In the genomic region with DNA sequence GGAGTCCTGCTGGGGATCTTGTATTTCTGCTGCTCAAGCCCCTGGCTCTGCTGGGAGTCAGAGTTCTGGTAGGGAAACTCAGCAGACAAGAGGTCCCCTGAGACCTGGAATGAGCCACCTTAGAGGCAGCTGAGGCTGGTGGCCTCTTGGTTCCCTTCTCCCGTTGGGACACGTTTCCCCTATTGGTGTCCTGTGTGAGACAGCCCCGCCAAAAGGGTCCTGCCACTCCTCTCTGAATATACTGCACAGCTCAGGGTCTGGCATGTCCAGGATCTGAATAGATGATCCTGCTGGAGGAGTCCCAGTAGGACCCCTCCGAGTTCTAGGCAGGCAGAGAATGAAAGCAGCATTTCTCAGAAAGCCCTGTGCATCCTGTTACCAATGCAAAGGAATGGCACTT, we compare ENCODE assay signal across 25 cellular contexts.
"Had no signal": no experiment of that assay in that cellular context is flagged by ENCODE, and none has a peak within 500 bp of the region (broad histone marks: within the 10 kb centered on the region; RNA-seq: fewer than 3 reads in every experiment).

No MANE protein-coding gene starts in this region.

- DNase-seq: colonic mucosa; effector CD8-positive, alpha-beta T cell; endodermal cell; foreskin fibroblast; gastrocnemius medialis; kidney; mesenchymal stem cell; midbrain; naive thymus-derived CD4-positive, alpha-beta T cell; nucleus accumbens; posterior cingulate gyrus; right lobe of liver; stimulated activated CD4-positive, alpha-beta T cell treated with anti-CD3 and anti-CD28 coated beads, Interleukin-2, amount 100 ng/mL, for 24 hours; stimulated activated CD4-positive, alpha-beta T cell treated with anti-CD3 and anti-CD28 coated beads, Interleukin-4, amount 100 ng/mL, for 24 hours; stimulated activated naive CD4-positive, alpha-beta T cell treated with Interleukin-2 at 50 U/mL for 16 hours; stomach; thyroid gland; trophoblast cell had no signal

- H3K36me3 ChIP-seq: colonic mucosa, gastrocnemius medialis, right lobe of liver, stomach, thyroid gland, vagina had no signal

- H3K4me3 ChIP-seq: colonic mucosa, gastrocnemius medialis, hepatocyte, right lobe of liver, smooth muscle cell, stomach, thyroid gland, vagina had no signal

- H3K27ac ChIP-seq: colonic mucosa, epithelial cell of prostate, gastrocnemius medialis, hepatocyte, right lobe of liver, stomach, thyroid gland, vagina had no signal

- H3K4me1 ChIP-seq: right lobe of liver had no signal

- H3K9me3 ChIP-seq: colonic mucosa, gastrocnemius medialis, right lobe of liver, stomach, thyroid gland, vagina had no signal

- H3K27ac Mint-ChIP-seq: dendritic cell treated with granulocyte-macrophage colony-stimulating factor and Interleukin-4, amounts not matched to agents 40 ng/mL and 50 ng/mL, for 4 days; endodermal cell; nephron had no signal

- H3K4me3 Mint-ChIP-seq: dendritic cell treated with granulocyte-macrophage colony-stimulating factor and Interleukin-4, amounts not matched to agents 40 ng/mL and 50 ng/mL, for 4 days; endodermal cell; stimulated activated effector memory CD8-positive, alpha-beta T cell treated with anti-CD3 and anti-CD28 coated beads, Interleukin-12 subunit alpha, Interleukin-12 subunit beta, amount 100 ng/mL, for 72 hours had no signal

- H3K9me3 Mint-ChIP-seq: nephron; stimulated activated effector memory CD8-positive, alpha-beta T cell treated with anti-CD3 and anti-CD28 coated beads, Interleukin-12 subunit alpha, Interleukin-12 subunit beta, amount 100 ng/mL, for 72 hours had no signal
